In the genomic region with DNA sequence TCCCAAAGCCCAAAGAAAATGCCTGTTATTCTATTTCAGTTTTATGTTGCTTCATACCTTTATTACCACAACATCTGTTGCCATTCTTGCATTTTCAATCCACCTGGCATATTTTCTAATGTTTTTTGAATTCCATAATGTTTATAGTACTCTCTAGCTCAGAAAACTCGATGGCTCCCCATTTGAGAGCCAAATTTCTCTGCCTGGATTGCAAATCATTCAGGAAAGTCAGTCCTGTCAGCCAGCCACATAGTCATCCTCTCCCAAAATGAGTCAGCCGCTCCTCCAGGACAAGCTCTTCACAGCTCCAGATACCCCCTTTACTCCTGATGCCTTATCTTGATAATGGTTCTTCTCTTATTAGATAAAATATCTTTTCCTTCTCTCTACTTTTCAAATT, we compare ENCODE assay signal across 25 cellular contexts.
"Had no signal": no experiment of that assay in that cellular context is flagged by ENCODE, and none has a peak within 500 bp of the region (broad histone marks: within the 10 kb centered on the region; RNA-seq: fewer than 3 reads in every experiment).

No MANE protein-coding gene starts in this region.

- H3K36me3 ChIP-seq: gastrocnemius medialis, left lung, neural progenitor cell, right atrium auricular region, tibial nerve had no signal

- H3K9me3 ChIP-seq: gastrocnemius medialis, left lung, psoas muscle, right atrium auricular region, tibial nerve had no signal

- H3K4me2 ChIP-seq: neural progenitor cell had no signal

- H3K79me2 ChIP-seq: parathyroid adenoma had no signal

- H2AFZ ChIP-seq: neural progenitor cell, parathyroid adenoma had no signal

- H3K4me3 ChIP-seq: gastrocnemius medialis, left lung, lung, neural progenitor cell, psoas muscle, right atrium auricular region, tibial nerve had no signal

- DNase-seq: activated CD4-positive, alpha-beta T cell treated with anti-CD3 and anti-CD28 coated beads for 36 hours; activated CD8-positive, alpha-beta memory T cell treated with anti-CD3 and anti-CD28 coated beads, Interleukin-2, amount 10 ng/mL, durations not matched to agents 7 days and 5 days; activated CD8-positive, alpha-beta T cell treated with anti-CD3 and anti-CD28 coated beads, Interleukin-2, amount 10 ng/mL, durations not matched to agents 7 days and 5 days; activated naive CD4-positive, alpha-beta T cell; activated T-cell treated with anti-CD3 and anti-CD28 coated beads, Interleukin-2, amount 50 U/mL, for 72 hours; endodermal cell; gastrocnemius medialis; glutamatergic neuron; left lung; mesendoderm; natural killer cell; occipital lobe; psoas muscle; stimulated activated CD4-positive, alpha-beta T cell treated with anti-CD3 and anti-CD28 coated beads, Interleukin-15, amount 100 ng/mL, for 24 hours; stimulated activated naive CD4-positive, alpha-beta T cell treated with Interleukin-2 at 50 U/mL for 16 hours; T1000 had no signal

- H3K9ac ChIP-seq: neural progenitor cell, parathyroid adenoma had no signal

- H3K27ac Mint-ChIP-seq: activated CD4-positive, alpha-beta T cell treated with anti-CD3 and anti-CD28 coated beads for 36 hours; activated CD8-positive, alpha-beta memory T cell treated with anti-CD3 and anti-CD28 coated beads, Interleukin-2, amount 10 ng/mL, durations not matched to agents 7 days and 5 days; activated CD8-positive, alpha-beta T cell treated with anti-CD3 and anti-CD28 coated beads, Interleukin-2, amount 10 ng/mL, durations not matched to agents 7 days and 5 days; activated naive CD4-positive, alpha-beta T cell treated with anti-CD3 and anti-CD28 coated beads, Interleukin-2, amount 50 U/mL, for 72 hours; activated T-cell treated with anti-CD3 and anti-CD28 coated beads, Interleukin-2, amount 50 U/mL, for 72 hours; dendritic cell treated with granulocyte-macrophage colony-stimulating factor and Interleukin-4, amounts not matched to agents 40 ng/mL and 50 ng/mL, for 4 days; endodermal cell; natural killer cell; neural progenitor cell had no signal

- H3K27me3 Mint-ChIP-seq: activated CD8-positive, alpha-beta memory T cell treated with anti-CD3 and anti-CD28 coated beads, Interleukin-2, amount 10 ng/mL, durations not matched to agents 7 days and 5 days; central memory CD8-positive, alpha-beta T cell; dendritic cell treated with granulocyte-macrophage colony-stimulating factor and Interleukin-4, amounts not matched to agents 40 ng/mL and 50 ng/mL, for 4 days had no signal

- H3K36me3 Mint-ChIP-seq: activated CD8-positive, alpha-beta memory T cell treated with anti-CD3 and anti-CD28 coated beads, Interleukin-2, amount 10 ng/mL, durations not matched to agents 7 days and 5 days; activated naive CD4-positive, alpha-beta T cell treated with anti-CD3 and anti-CD28 coated beads, Interleukin-2, amount 50 U/mL, for 72 hours; natural killer cell; neural progenitor cell had no signal

- H3K9me3 Mint-ChIP-seq: dendritic cell treated with granulocyte-macrophage colony-stimulating factor and Interleukin-4, amounts not matched to agents 40 ng/mL and 50 ng/mL, for 4 days; endodermal cell; neural progenitor cell had no signal

- ATAC-seq: activated CD4-positive, alpha-beta T cell treated with anti-CD3 and anti-CD28 coated beads for 36 hours; activated CD8-positive, alpha-beta memory T cell treated with anti-CD3 and anti-CD28 coated beads, Interleukin-2, amount 10 ng/mL, durations not matched to agents 7 days and 5 days; activated CD8-positive, alpha-beta T cell treated with anti-CD3 and anti-CD28 coated beads, Interleukin-2, amount 10 ng/mL, durations not matched to agents 7 days and 5 days; activated naive CD4-positive, alpha-beta T cell treated with anti-CD3 and anti-CD28 coated beads, Interleukin-2, amount 50 U/mL, for 72 hours; activated T-cell treated with anti-CD3 and anti-CD28 coated beads, Interleukin-2, amount 50 U/mL, for 72 hours; esophagus mucosa; gastrocnemius medialis; left lung; natural killer cell; psoas muscle had no signal

- H3K27me3 ChIP-seq: gastrocnemius medialis, left lung, neural progenitor cell, right atrium auricular region, tibial nerve had no signal

- H3K4me1 Mint-ChIP-seq: activated CD4-positive, alpha-beta T cell treated with anti-CD3 and anti-CD28 coated beads for 36 hours; activated CD8-positive, alpha-beta memory T cell treated with anti-CD3 and anti-CD28 coated beads, Interleukin-2, amount 10 ng/mL, durations not matched to agents 7 days and 5 days; central memory CD8-positive, alpha-beta T cell; natural killer cell had no signal

- H3K4me1 ChIP-seq: gastrocnemius medialis, left lung, parathyroid adenoma, psoas muscle, right atrium auricular region, tibial nerve had no signal

- H3K27ac ChIP-seq: gastrocnemius medialis, left lung, neural progenitor cell, parathyroid adenoma, psoas muscle, right atrium auricular region, tibial nerve had no signal

- H3K4me3 Mint-ChIP-seq: activated CD4-positive, alpha-beta T cell treated with anti-CD3 and anti-CD28 coated beads for 36 hours; activated CD8-positive, alpha-beta memory T cell treated with anti-CD3 and anti-CD28 coated beads, Interleukin-2, amount 10 ng/mL, durations not matched to agents 7 days and 5 days; activated CD8-positive, alpha-beta T cell treated with anti-CD3 and anti-CD28 coated beads, Interleukin-2, amount 10 ng/mL, durations not matched to agents 7 days and 5 days; activated T-cell treated with anti-CD3 and anti-CD28 coated beads, Interleukin-2, amount 50 U/mL, for 72 hours; central memory CD8-positive, alpha-beta T cell; dendritic cell treated with granulocyte-macrophage colony-stimulating factor and Interleukin-4, amounts not matched to agents 40 ng/mL and 50 ng/mL, for 4 days; endodermal cell; natural killer cell; neural progenitor cell had no signal
